ENCODE assay signal across 24 cellular contexts in genomic region chr9:134925011-134925511, GRCh38. TPM values are rescaled to one million over a fixed set of nuclear protein-coding genes. Genes with fewer than 3 reads are reported as not detected.
"Had no signal": no experiment of that assay in that cellular context is flagged by ENCODE, and none has a peak within 500 bp of the region (broad histone marks: within the 10 kb centered on the region; RNA-seq: fewer than 3 reads in every experiment).

No MANE protein-coding gene starts in this region.

- ATAC-seq: activated CD8-positive, alpha-beta memory T cell treated with anti-CD3 and anti-CD28 coated beads, Interleukin-2, amount 10 ng/mL, durations not matched to agents 7 days and 5 days; natural killer cell treated with Interleukin-12 subunit alpha and Interleukin-12 subunit beta and Interleukin-15 and Interleukin-18, amount 100 ng/mL, for 72 hours had no signal

- H3K27me3 ChIP-seq: adrenal gland, right atrium auricular region had no signal

- H3K36me3 ChIP-seq: adrenal gland, esophagus squamous epithelium, left ventricle myocardium inferior, right atrium auricular region had no signal

- H3K4me3 Mint-ChIP-seq: activated CD8-positive, alpha-beta memory T cell treated with anti-CD3 and anti-CD28 coated beads, Interleukin-2, amount 10 ng/mL, durations not matched to agents 7 days and 5 days; activated naive CD4-positive, alpha-beta T cell treated with anti-CD3 and anti-CD28 coated beads, Interleukin-2, amount 50 U/mL, for 24 hours; natural killer cell treated with Interleukin-12 subunit alpha and Interleukin-12 subunit beta and Interleukin-15 and Interleukin-18, amount 100 ng/mL, for 72 hours had no signal

- DNase-seq: activated CD4-positive, alpha-beta T cell treated with anti-CD3 and anti-CD28 coated beads for 1 hour; activated CD4-positive, alpha-beta T cell treated with anti-CD3 and anti-CD28 coated beads, Interleukin-2, amount 50 U/mL, for 4 hours; activated CD8-positive, alpha-beta memory T cell treated with anti-CD3 and anti-CD28 coated beads, Interleukin-2, amount 10 ng/mL, durations not matched to agents 7 days and 5 days; activated T-cell treated with anti-CD3 and anti-CD28 coated beads, Interleukin-2, amount 50 U/mL, for 1 hour; effector CD4-positive, alpha-beta T cell; esophagus squamous epithelium; hippocampal formation; left ventricle myocardium inferior; mesenchymal stem cell; nucleus accumbens; stimulated activated CD4-positive, alpha-beta T cell treated with anti-CD3 and anti-CD28 coated beads, Interleukin-15, amount 100 ng/mL, for 24 hours; stimulated activated CD4-positive, alpha-beta T cell treated with anti-CD3 and anti-CD28 coated beads, Interleukin-4, amount 100 ng/mL, for 1 hour; stimulated activated naive CD4-positive, alpha-beta T cell treated with Interleukin-2 at 50 U/mL for 16 hours had no signal

- H3K4me1 ChIP-seq: adrenal gland, esophagus squamous epithelium, right atrium auricular region had no signal

- FAIRE-seq: colon, endothelial cell of umbilical vein, kidney had no signal

- H3K27ac Mint-ChIP-seq: activated CD8-positive, alpha-beta memory T cell treated with anti-CD3 and anti-CD28 coated beads, Interleukin-2, amount 10 ng/mL, durations not matched to agents 7 days and 5 days; activated naive CD4-positive, alpha-beta T cell treated with anti-CD3 and anti-CD28 coated beads, Interleukin-2, amount 50 U/mL, for 24 hours; activated T-helper 2 cell treated with anti-CD3 and anti-CD28 coated beads, Interferon-gamma antibody, Interleukin-2, Interleukin-4, amounts not matched to agents 10 μg/mL and 5 μg/mL and 100 μg/mL, durations not matched to agents 14 hours and 24 hours and 36 hours; natural killer cell treated with Interleukin-12 subunit alpha and Interleukin-12 subunit beta and Interleukin-15 and Interleukin-18, amount 100 ng/mL, for 72 hours had no signal

- H3K9me3 Mint-ChIP-seq: activated naive CD4-positive, alpha-beta T cell treated with anti-CD3 and anti-CD28 coated beads, Interleukin-2, amount 50 U/mL, for 24 hours; activated T-helper 2 cell treated with anti-CD3 and anti-CD28 coated beads, Interferon-gamma antibody, Interleukin-2, Interleukin-4, amounts not matched to agents 10 μg/mL and 5 μg/mL and 100 μg/mL, durations not matched to agents 14 hours and 24 hours and 36 hours; natural killer cell treated with Interleukin-12 subunit alpha and Interleukin-12 subunit beta and Interleukin-15 and Interleukin-18, amount 100 ng/mL, for 72 hours had no signal

- H3K27ac ChIP-seq: adrenal gland, esophagus squamous epithelium, left ventricle myocardium inferior, right atrium auricular region, skin epidermis had no signal

- H3K4me3 ChIP-seq: adrenal gland, esophagus squamous epithelium, left ventricle myocardium inferior, right atrium auricular region, skin epidermis had no signal

- H3K4me1 Mint-ChIP-seq: activated CD8-positive, alpha-beta memory T cell treated with anti-CD3 and anti-CD28 coated beads, Interleukin-2, amount 10 ng/mL, durations not matched to agents 7 days and 5 days; activated naive CD4-positive, alpha-beta T cell treated with anti-CD3 and anti-CD28 coated beads, Interleukin-2, amount 50 U/mL, for 24 hours had no signal

- H3K36me3 Mint-ChIP-seq: activated CD8-positive, alpha-beta memory T cell treated with anti-CD3 and anti-CD28 coated beads, Interleukin-2, amount 10 ng/mL, durations not matched to agents 7 days and 5 days; activated naive CD4-positive, alpha-beta T cell treated with anti-CD3 and anti-CD28 coated beads, Interleukin-2, amount 50 U/mL, for 24 hours; natural killer cell treated with Interleukin-12 subunit alpha and Interleukin-12 subunit beta and Interleukin-15 and Interleukin-18, amount 100 ng/mL, for 72 hours had no signal

- H3K27me3 Mint-ChIP-seq: activated CD8-positive, alpha-beta memory T cell treated with anti-CD3 and anti-CD28 coated beads, Interleukin-2, amount 10 ng/mL, durations not matched to agents 7 days and 5 days had no signal

RNA-seq across cellular contexts. Expression of gene FCN1, which starts 7.3 kb away (rescaled TPM):
- total RNA-seq: activated CD8-positive, alpha-beta memory T cell treated with anti-CD3 and anti-CD28 coated beads, Interleukin-2, amount 10 ng/mL, durations not matched to agents 7 days and 5 days; activated T-helper 2 cell treated with anti-CD3 and anti-CD28 coated beads, Interferon-gamma antibody, Interleukin-2, Interleukin-4, amounts not matched to agents 10 μg/mL and 5 μg/mL and 100 μg/mL, durations not matched to agents 14 hours and 24 hours and 36 hours; endothelial cell of umbilical vein; fibroblast of villous mesenchyme; natural killer cell treated with Interleukin-12 subunit alpha and Interleukin-12 subunit beta and Interleukin-15 and Interleukin-18, amount 100 ng/mL, for 72 hours; T-helper 1 cell treated with Interleukin-12 subunit alpha and Interleukin-12 subunit beta and Interleukin-4 antibody, amounts not matched to agents 30 ng/mL and 1 ng/mL, for 36 hours had no signal
- polyA plus RNA-seq: endothelial cell of umbilical vein had no signal

RNA-seq across cellular contexts. Expression of gene FCN2, which starts 44.5 kb away (rescaled TPM):
- total RNA-seq: activated CD8-positive, alpha-beta memory T cell treated with anti-CD3 and anti-CD28 coated beads, Interleukin-2, amount 10 ng/mL, durations not matched to agents 7 days and 5 days; activated T-helper 2 cell treated with anti-CD3 and anti-CD28 coated beads, Interferon-gamma antibody, Interleukin-2, Interleukin-4, amounts not matched to agents 10 μg/mL and 5 μg/mL and 100 μg/mL, durations not matched to agents 14 hours and 24 hours and 36 hours; endothelial cell of umbilical vein; esophagus squamous epithelium; fibroblast of villous mesenchyme; left ventricle myocardium inferior; natural killer cell treated with Interleukin-12 subunit alpha and Interleukin-12 subunit beta and Interleukin-15 and Interleukin-18, amount 100 ng/mL, for 72 hours; right atrium auricular region; T-helper 1 cell treated with Interleukin-12 subunit alpha and Interleukin-12 subunit beta and Interleukin-4 antibody, amounts not matched to agents 30 ng/mL and 1 ng/mL, for 36 hours had no signal
- polyA plus RNA-seq: endothelial cell of umbilical vein had no signal
